Comparison of ENCODE assay signal across 8 cellular contexts in the genomic region with DNA sequence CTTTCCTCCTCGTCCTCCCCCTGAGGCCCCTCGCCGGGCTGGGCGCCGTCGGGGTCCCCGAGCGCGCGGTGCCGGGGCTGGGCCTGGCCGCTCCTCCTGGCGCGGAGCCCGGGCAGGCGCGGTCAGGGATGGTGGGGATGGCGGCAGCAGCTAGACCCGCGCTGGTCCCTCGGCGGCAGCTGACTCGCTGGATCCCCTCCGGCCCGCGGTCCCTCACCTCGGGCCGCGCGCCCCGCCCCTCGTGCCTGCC. TPM values are rescaled to one million over a fixed set of nuclear protein-coding genes. Genes with fewer than 3 reads are reported as not detected.
DNase-seq lines count a peak whose midpoint lies in the region; ATAC-seq and TF ChIP-seq lines count a peak whose summit lies in the region.

A gene with protein sequence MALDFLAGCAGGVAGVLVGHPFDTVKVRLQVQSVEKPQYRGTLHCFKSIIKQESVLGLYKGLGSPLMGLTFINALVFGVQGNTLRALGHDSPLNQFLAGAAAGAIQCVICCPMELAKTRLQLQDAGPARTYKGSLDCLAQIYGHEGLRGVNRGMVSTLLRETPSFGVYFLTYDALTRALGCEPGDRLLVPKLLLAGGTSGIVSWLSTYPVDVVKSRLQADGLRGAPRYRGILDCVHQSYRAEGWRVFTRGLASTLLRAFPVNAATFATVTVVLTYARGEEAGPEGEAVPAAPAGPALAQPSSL (minus strand): TSS at position 189 of the 250 bp plus-strand sequence. CDS start 212 bp downstream, outside the sequence.

- peaks cover 8% of the 10 kb centered on the region for H3K4me1 ChIP-seq in adipocyte (ENCODE audit: control insufficient read depth, insufficient read depth, low read length)
- H3K4me1 ChIP-seq in iPS-15b (ENCODE audit: control insufficient read depth, insufficient read depth, low read length): peaks cover 19% of the 10 kb centered on the region

- H3K36me3 ChIP-seq in adipocyte (ENCODE audit: control insufficient read depth, insufficient read depth, low read length, severe bottlenecking) (no peaks in the 10 kb centered on the region), iPS-15b (ENCODE audit: control insufficient read depth, insufficient read depth, low read length) (peaks cover 12% of the 10 kb centered on the region)

- H3K4me3 ChIP-seq in adipocyte (ENCODE audit: low read length) (peak within 1 kb of the TSS; percentile 91), iPS-15b (ENCODE audit: low read depth, low read length) (peak within 1 kb of the TSS; percentile 90)

- no peaks in the 10 kb centered on the region for H3K36me3 Mint-ChIP-seq in HFFc6 (ENCODE audit: low read depth)
- peaks cover 24% of the 10 kb centered on the region for H3K36me3 Mint-ChIP-seq in stimulated activated effector memory CD8-positive, alpha-beta T cell treated with anti-CD3 and anti-CD28 coated beads, Interleukin-12 subunit alpha, Interleukin-12 subunit beta, amount 100 ng/mL, for 72 hours

- H3K9me3 ChIP-seq in adipocyte (ENCODE audit: control insufficient read depth, low read length): no peaks in the 10 kb centered on the region
- no peaks in the 10 kb centered on the region for H3K9me3 ChIP-seq in iPS-15b (ENCODE audit: control insufficient read depth, insufficient read depth, low read length)

- H3K9ac ChIP-seq in adipocyte (ENCODE audit: low read length) (peak within 1 kb of the TSS; percentile 93), iPS-15b (ENCODE audit: low read depth, low read length) (peak within 1 kb of the TSS; percentile 83)

- ATAC-seq in stimulated activated effector memory CD8-positive, alpha-beta T cell treated with anti-CD3 and anti-CD28 coated beads, Interleukin-12 subunit alpha, Interleukin-12 subunit beta, amount 100 ng/mL, for 72 hours: no peak
- no peak for ATAC-seq in HG03520 (IDR thresholded peaks at IDR 0.05; ENCODE audit: unreplicated experiment)

- H3K4me3 Mint-ChIP-seq in HFFc6: peak within 1 kb of the TSS; percentile 85
- H3K4me3 Mint-ChIP-seq in stimulated activated effector memory CD8-positive, alpha-beta T cell treated with anti-CD3 and anti-CD28 coated beads, Interleukin-12 subunit alpha, Interleukin-12 subunit beta, amount 100 ng/mL, for 72 hours: peak within 1 kb of the TSS; percentile 83

- no peak for TF ChIP-seq CTCF in HFFc6 (IDR thresholded peaks at IDR 0.05)

- DNase-seq in HFFc6 (no peak), adipocyte (ENCODE audit: low read depth) (no peak), SIG-M5 treated with dmso at 0.1 percent for 504 hours (lab: John Stamatoyannopoulos, UW; ENCODE audit: unreplicated experiment) (no peak), SKM-1 treated with dmso at 0.1 percent for 144 hours (lab: John Stamatoyannopoulos, UW; ENCODE audit: unreplicated experiment) (no peak), NCI-H1694 (lab: John Stamatoyannopoulos, UW) (no peak)
- no peak for DNase-seq in stimulated activated effector memory CD8-positive, alpha-beta T cell treated with anti-CD3 and anti-CD28 coated beads, Interleukin-12 subunit alpha, Interleukin-12 subunit beta, amount 100 ng/mL, for 72 hours (ENCODE audit: low spot score in 2 of 2)

- H3K4me1 Mint-ChIP-seq in HFFc6 (ENCODE audit: low read depth): peaks cover 19% of the 10 kb centered on the region
- peaks cover 49% of the 10 kb centered on the region for H3K4me1 Mint-ChIP-seq in stimulated activated effector memory CD8-positive, alpha-beta T cell treated with anti-CD3 and anti-CD28 coated beads, Interleukin-12 subunit alpha, Interleukin-12 subunit beta, amount 100 ng/mL, for 72 hours

- H3K27me3 ChIP-seq in adipocyte (replicated peaks; ENCODE audit: control insufficient read depth, insufficient read depth, low read length): peaks cover 2% of the 10 kb centered on the region
- no peaks in the 10 kb centered on the region for H3K27me3 ChIP-seq in iPS-15b (ENCODE audit: control insufficient read depth, insufficient read depth, low read length)

- H3K27ac Mint-ChIP-seq in HFFc6: no peak within 1 kb of the TSS
- peak within 1 kb of the TSS; percentile 80 for H3K27ac Mint-ChIP-seq in stimulated activated effector memory CD8-positive, alpha-beta T cell treated with anti-CD3 and anti-CD28 coated beads, Interleukin-12 subunit alpha, Interleukin-12 subunit beta, amount 100 ng/mL, for 72 hours

- no peaks in the 10 kb centered on the region for H3K9me3 Mint-ChIP-seq in HFFc6
- H3K9me3 Mint-ChIP-seq in stimulated activated effector memory CD8-positive, alpha-beta T cell treated with anti-CD3 and anti-CD28 coated beads, Interleukin-12 subunit alpha, Interleukin-12 subunit beta, amount 100 ng/mL, for 72 hours: no peaks in the 10 kb centered on the region

- peaks cover 10% of the 10 kb centered on the region for H3K27me3 Mint-ChIP-seq in HFFc6 (ENCODE audit: insufficient read depth)

RNA-seq across cellular contexts. Expression of the gene that starts here (rescaled TPM):
- total RNA-seq in HFFc6 (2021; fragmentation: NEBNext Ultra II Directional; extraction: Animal tissue kit (Norgen Biotek cat#: 25700)): 1 to 10 TPM; 6.5 to 8.6 (median 7.7) TPM
